ENCODE assay signal across 8 cellular contexts in the genomic region with DNA sequence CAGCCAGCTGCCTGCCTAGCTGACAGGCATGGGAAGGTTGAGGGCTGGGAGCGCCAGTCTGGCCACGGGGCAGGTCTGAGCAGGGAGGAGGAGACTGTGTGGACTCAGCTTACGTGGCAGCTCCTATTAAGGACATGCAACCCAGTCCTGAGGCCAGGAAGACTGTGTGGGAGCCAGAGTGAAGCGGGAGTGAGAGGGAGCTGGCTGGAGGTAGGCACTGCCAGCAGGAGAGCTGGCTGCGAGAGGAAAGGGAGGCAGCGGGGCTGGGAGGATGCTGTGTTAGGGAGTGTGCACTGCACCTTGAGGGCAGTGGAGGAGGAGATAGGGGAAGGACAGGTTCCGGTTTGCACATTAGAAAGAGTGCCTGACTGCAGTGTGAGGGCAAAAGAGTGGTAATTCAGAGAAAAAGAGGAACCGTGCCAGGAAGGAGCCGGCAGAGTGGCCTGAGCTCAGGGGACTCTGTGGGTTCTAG.
DNase-seq lines count a peak whose midpoint lies in the region; ATAC-seq and TF ChIP-seq lines count a peak whose summit lies in the region.

No MANE protein-coding gene starts in this region.

- ATAC-seq in GM18868 (IDR thresholded peaks at IDR 0.05; ENCODE audit: unreplicated experiment) (peak; percentile 81), HG03175 (IDR thresholded peaks at IDR 0.05; ENCODE audit: unreplicated experiment) (peak; percentile 79), HG02610 (IDR thresholded peaks at IDR 0.05; ENCODE audit: unreplicated experiment) (no peak)
- peak; percentile 54 for ATAC-seq in activated CD8-positive, alpha-beta T cell treated with anti-CD3 and anti-CD28 coated beads, Interleukin-2, amount 10 ng/mL, durations not matched to agents 7 days and 5 days
- ATAC-seq in activated CD4-positive, alpha-beta T cell treated with anti-CD3 and anti-CD28 coated beads for 36 hours, result no peak

- no peaks in the 10 kb centered on the region for H3K36me3 Mint-ChIP-seq in activated CD8-positive, alpha-beta T cell treated with anti-CD3 and anti-CD28 coated beads, Interleukin-2, amount 10 ng/mL, durations not matched to agents 7 days and 5 days (ENCODE audit: low read depth)
- H3K36me3 Mint-ChIP-seq in nephron (ENCODE audit: low read depth), result no peaks in the 10 kb centered on the region
- no peaks in the 10 kb centered on the region for H3K36me3 Mint-ChIP-seq in activated CD4-positive, alpha-beta T cell treated with anti-CD3 and anti-CD28 coated beads for 36 hours (ENCODE audit: low read depth)

- peaks cover 23% of the 10 kb centered on the region for H3K27me3 Mint-ChIP-seq in activated CD8-positive, alpha-beta T cell treated with anti-CD3 and anti-CD28 coated beads, Interleukin-2, amount 10 ng/mL, durations not matched to agents 7 days and 5 days (ENCODE audit: low read depth)
- peaks cover 19% of the 10 kb centered on the region for H3K27me3 Mint-ChIP-seq in nephron (ENCODE audit: low read depth)
- H3K27me3 Mint-ChIP-seq in activated CD4-positive, alpha-beta T cell treated with anti-CD3 and anti-CD28 coated beads for 36 hours, result peaks cover 19% of the 10 kb centered on the region

- H3K9me3 Mint-ChIP-seq in activated CD8-positive, alpha-beta T cell treated with anti-CD3 and anti-CD28 coated beads, Interleukin-2, amount 10 ng/mL, durations not matched to agents 7 days and 5 days (ENCODE audit: insufficient read depth), result no peaks in the 10 kb centered on the region
- H3K9me3 Mint-ChIP-seq in nephron, result no peaks in the 10 kb centered on the region
- no peaks in the 10 kb centered on the region for H3K9me3 Mint-ChIP-seq in activated CD4-positive, alpha-beta T cell treated with anti-CD3 and anti-CD28 coated beads for 36 hours (ENCODE audit: low read depth)

- H3K4me1 Mint-ChIP-seq in activated CD8-positive, alpha-beta T cell treated with anti-CD3 and anti-CD28 coated beads, Interleukin-2, amount 10 ng/mL, durations not matched to agents 7 days and 5 days (ENCODE audit: low read depth), result peaks cover 11% of the 10 kb centered on the region
- peaks cover 57% of the 10 kb centered on the region for H3K4me1 Mint-ChIP-seq in nephron
- H3K4me1 Mint-ChIP-seq in activated CD4-positive, alpha-beta T cell treated with anti-CD3 and anti-CD28 coated beads for 36 hours, result peaks cover 3% of the 10 kb centered on the region

- intact Hi-C loops in activated CD4-positive, alpha-beta T cell treated with anti-CD3 and anti-CD28 coated beads for 36 hours (cut with DNase I, micrococcal nuclease), result no loop called here

- H3K27ac Mint-ChIP-seq in activated CD8-positive, alpha-beta T cell treated with anti-CD3 and anti-CD28 coated beads, Interleukin-2, amount 10 ng/mL, durations not matched to agents 7 days and 5 days, result no peak overlapping the region
- peak overlapping the region; percentile 77 to 96 (median 85) for H3K27ac Mint-ChIP-seq in nephron
- H3K27ac Mint-ChIP-seq in activated CD4-positive, alpha-beta T cell treated with anti-CD3 and anti-CD28 coated beads for 36 hours, result no peak overlapping the region

- H3K4me3 Mint-ChIP-seq in activated CD8-positive, alpha-beta T cell treated with anti-CD3 and anti-CD28 coated beads, Interleukin-2, amount 10 ng/mL, durations not matched to agents 7 days and 5 days, result peak overlapping the region; percentile 4
- peak overlapping the region; percentile 29 to 64 (median 51) for H3K4me3 Mint-ChIP-seq in nephron
- H3K4me3 Mint-ChIP-seq in activated CD4-positive, alpha-beta T cell treated with anti-CD3 and anti-CD28 coated beads for 36 hours, result no peak overlapping the region

- DNase-seq in activated CD8-positive, alpha-beta T cell treated with anti-CD3 and anti-CD28 coated beads, Interleukin-2, amount 10 ng/mL, durations not matched to agents 7 days and 5 days, result no peak
- DNase-seq in activated CD4-positive, alpha-beta T cell treated with anti-CD3 and anti-CD28 coated beads for 36 hours, result no peak
- no peak for DNase-seq in NCI-H345 (lab: John Stamatoyannopoulos, UW)
- DNase-seq in NCI-H1417 (lab: John Stamatoyannopoulos, UW), result no peak

- TF ChIP-seq CTCF in nephron (IDR thresholded peaks at IDR 0.05; ENCODE audit: unreplicated experiment in 3 of 3), result no peak

- CTCF ChIA-PET in activated CD8-positive, alpha-beta T cell treated with anti-CD3 and anti-CD28 coated beads, Interleukin-2, amount 10 ng/mL, durations not matched to agents 7 days and 5 days (lab: Charles Lee), result interaction anchor here (2.1 to 4.6 kb wide), 2 partner anchors 11 to 24 kb away, joined by 4 to 34 read pairs; no protein-coding TSS in a partner anchor
- CTCF ChIA-PET in activated CD4-positive, alpha-beta T cell treated with anti-CD3 and anti-CD28 coated beads for 36 hours (lab: Charles Lee), result interaction anchor here (1.3 to 2.2 kb wide), 2 partner anchors 11 to 21 kb away, joined by 3 to 13 read pairs; no protein-coding TSS in a partner anchor

- POLR2A ChIA-PET in activated CD8-positive, alpha-beta T cell treated with anti-CD3 and anti-CD28 coated beads, Interleukin-2, amount 10 ng/mL, durations not matched to agents 7 days and 5 days (lab: Charles Lee), result interaction anchor here (0.7 kb wide), 1 partner anchor 1041 kb away, joined by 3 read pairs; no protein-coding TSS in a partner anchor
- POLR2A ChIA-PET in activated CD4-positive, alpha-beta T cell treated with anti-CD3 and anti-CD28 coated beads for 36 hours (lab: Charles Lee), result no interaction called here

Comparison
In these comparisons a context has a peak if more than half of its experiments do, and no peak if none do; other contexts are left out.
1. ATAC-seq: peak in GM18868 (single experiment), HG03175 (single experiment) and activated CD8-positive, alpha-beta T cell treated with anti-CD3 and anti-CD28 coated beads, Interleukin-2, amount 10 ng/mL, durations not matched to agents 7 days and 5 days (single experiment); none in activated CD4-positive, alpha-beta T cell treated with anti-CD3 and anti-CD28 coated beads for 36 hours (single experiment) and HG02610 (single experiment).
2. H3K27ac Mint-ChIP-seq: peak in nephron (3 of 3); none in activated CD8-positive, alpha-beta T cell treated with anti-CD3 and anti-CD28 coated beads, Interleukin-2, amount 10 ng/mL, durations not matched to agents 7 days and 5 days (single experiment) and activated CD4-positive, alpha-beta T cell treated with anti-CD3 and anti-CD28 coated beads for 36 hours (single experiment).